ENCODE assay signal across 1 cellular context in the genomic region with DNA sequence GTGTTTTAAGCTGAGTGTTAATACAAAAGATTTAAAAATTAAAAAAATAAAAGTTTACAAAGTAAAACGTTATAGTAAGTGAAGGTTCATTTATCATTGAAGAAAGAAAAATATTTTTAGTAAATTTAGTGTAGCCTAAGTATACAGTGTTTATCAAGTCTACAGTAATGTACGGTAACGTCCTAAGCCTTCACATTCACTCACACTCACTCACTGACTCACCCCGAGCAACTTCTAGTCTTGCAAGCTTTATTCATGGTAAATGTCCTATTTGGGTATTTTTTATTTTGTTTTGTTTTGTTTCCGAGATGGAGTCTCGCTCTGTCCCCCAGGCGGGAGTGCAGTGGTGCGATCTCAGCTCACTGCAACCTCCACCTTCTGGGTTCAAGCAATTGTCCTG.
TF ChIP-seq lines count a peak whose summit lies in the region.

No MANE protein-coding gene starts in this region.

TF ChIP-seq in IMR-90, 13 proteins besides CTCF, POLR2A, EP300 and RAD21:
- TF ChIP-seq NFE2L2 (IDR thresholded peaks at IDR 0.05; ENCODE audit: low read depth, low read length) = no peak
- no peak for TF ChIP-seq BHLHE40 (IDR thresholded peaks at IDR 0.05; ENCODE audit: low read depth, low read length)
- no peak for TF ChIP-seq CHD1 (IDR thresholded peaks at IDR 0.05; ENCODE audit: low read depth, low read length)
- TF ChIP-seq MXI1 (IDR thresholded peaks at IDR 0.05; ENCODE audit: borderline replicate concordance, low read depth, low read length) = no peak
- TF ChIP-seq CEBPB (IDR thresholded peaks at IDR 0.05; ENCODE audit: low read depth, low read length) = no peak
- TF ChIP-seq USF2 (IDR thresholded peaks at IDR 0.05; ENCODE audit: low read depth, low read length) = no peak
- TF ChIP-seq MAZ (IDR thresholded peaks at IDR 0.05; ENCODE audit: borderline replicate concordance, low read depth, low read length) = no peak
- TF ChIP-seq MAFK (IDR thresholded peaks at IDR 0.05; ENCODE audit: low read depth, low read length) = no peak
- no peak for TF ChIP-seq RCOR1 (IDR thresholded peaks at IDR 0.05; ENCODE audit: insufficient replicate concordance, low read length)
- TF ChIP-seq RFX5 (IDR thresholded peaks at IDR 0.05; ENCODE audit: low read depth, low read length) = no peak
